Comparison of ENCODE assay signal across 9 cellular contexts in the genomic region with DNA sequence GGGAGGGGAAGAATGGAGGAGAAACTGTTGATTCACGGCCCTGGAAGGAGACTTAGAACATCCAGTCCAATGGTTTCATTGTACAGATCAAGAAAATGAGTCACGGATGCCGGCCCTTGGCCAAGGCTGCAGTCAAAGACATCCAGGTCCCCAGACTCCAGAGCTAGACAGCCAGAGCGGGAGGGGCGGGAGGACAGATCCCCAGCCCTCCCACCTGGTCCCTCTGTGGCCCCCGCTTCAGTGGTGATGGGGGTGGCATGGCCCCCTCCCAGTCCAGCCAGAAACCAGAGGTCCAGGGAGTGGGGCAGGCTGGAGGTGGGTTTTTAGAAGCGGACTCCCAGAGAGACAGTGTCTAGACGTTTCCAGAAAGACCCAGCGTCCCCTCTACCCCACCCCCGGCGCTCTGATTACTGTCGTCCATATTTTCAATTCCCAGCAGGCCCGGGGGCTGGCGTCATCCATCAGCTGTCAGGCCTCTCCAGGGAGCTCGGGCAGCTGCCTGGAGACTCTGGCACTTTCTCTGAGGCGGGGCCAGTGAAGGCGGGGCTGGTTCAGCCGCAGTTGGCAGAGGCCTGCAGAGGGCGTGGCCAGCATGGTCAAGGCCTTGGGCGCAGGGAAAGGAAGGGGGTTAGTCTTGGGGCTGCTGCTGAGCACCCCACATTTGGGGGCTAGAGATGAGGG. TPM values are rescaled to one million over a fixed set of nuclear protein-coding genes. Genes with fewer than 3 reads are reported as not detected.
DNase-seq lines count a peak whose midpoint lies in the region; ATAC-seq and TF ChIP-seq lines count a peak whose summit lies in the region.
"Had no signal": no experiment of that assay in that cellular context is flagged by ENCODE, and none has a peak within 500 bp of the region (broad histone marks: within the 10 kb centered on the region; RNA-seq: fewer than 3 reads in every experiment).

No MANE protein-coding gene starts in this region.

- H3K27ac ChIP-seq in H9 (ENCODE audit: insufficient read length, low read depth, low read length) (no peak overlapping the region), right cardiac atrium (ENCODE audit: low read length) (peak overlapping the region; percentile 97), rectal smooth muscle tissue (ENCODE audit: low read depth, low read length) (peak overlapping the region; percentile 100)

- H3K4me1 ChIP-seq in H9 (ENCODE audit: insufficient read depth, low read length) (peaks cover 4% of the 10 kb centered on the region; the same call in 1 of the 2 replicates), right cardiac atrium (ENCODE audit: control insufficient read depth, insufficient read depth, low read length) (peaks cover 17% of the 10 kb centered on the region), rectal smooth muscle tissue (ENCODE audit: control insufficient read depth, insufficient read depth, low read length) (peaks cover 31% of the 10 kb centered on the region)

- H2BK15ac ChIP-seq in H9 (ENCODE audit: low read depth, low read length) = no peak overlapping the region

- no peak for TF ChIP-seq CTCF in H9 (conservative IDR thresholded peaks at IDR 0.05)

- peak; percentile 98 for DNase-seq in A172 (ENCODE audit: low spot score)
- DNase-seq in H9 = peak; percentile 83
- DNase-seq in NCI-H446 (lab: John Stamatoyannopoulos, UW) = peak; percentile 25 to 84
- peak; percentile 99 for DNase-seq in astrocyte of the hippocampus (ENCODE audit: low read depth, low spot score)
- peak; percentile 99 for DNase-seq in right cardiac atrium
- DNase-seq in activated T-cell treated with anti-CD3 and anti-CD28 coated beads, Interleukin-2, amount 50 U/mL, for 24 hours = no peak
- DNase-seq in HuH-7 (ENCODE audit: low spot score) = no peak
- DNase-seq: activated naive CD8-positive, alpha-beta T cell treated with anti-CD3 and anti-CD28 coated beads, Interleukin-2, amount 10 ng/mL, durations not matched to agents 7 days and 5 days had no signal

- no peak overlapping the region for H2BK120ac ChIP-seq in H9 (ENCODE audit: low read depth, low read length, poor library complexity, severe bottlenecking)

- no peak overlapping the region for H3K4ac ChIP-seq in H9 (ENCODE audit: low read depth, low read length)

- H3K79me1 ChIP-seq in H9 (ENCODE audit: insufficient read depth, low read depth, low read length, poor library complexity, severe bottlenecking) = no peaks in the 10 kb centered on the region

- H3K9me3 ChIP-seq in H9 (ENCODE audit: control insufficient read depth, low read depth, low read length) (no peaks in the 10 kb centered on the region), right cardiac atrium (ENCODE audit: control insufficient read depth, low read length) (no peaks in the 10 kb centered on the region)

- no peaks in the 10 kb centered on the region; a peak in 1 of 5 replicates for H3K9me3 Mint-ChIP-seq in H9
- H3K9me3 Mint-ChIP-seq in activated T-cell treated with anti-CD3 and anti-CD28 coated beads, Interleukin-2, amount 50 U/mL, for 24 hours = no peaks in the 10 kb centered on the region
- H3K9me3 Mint-ChIP-seq: activated naive CD8-positive, alpha-beta T cell treated with anti-CD3 and anti-CD28 coated beads, Interleukin-2, amount 10 ng/mL, durations not matched to agents 7 days and 5 days had no signal

- no peak overlapping the region for H3K14ac ChIP-seq in H9 (ENCODE audit: insufficient read depth, low read length)

- no peaks in the 10 kb centered on the region for H3K36me3 Mint-ChIP-seq in H9 (ENCODE audit: insufficient read depth in 1 of 3, low read depth in 3 of 3)
- no peaks in the 10 kb centered on the region for H3K36me3 Mint-ChIP-seq in activated T-cell treated with anti-CD3 and anti-CD28 coated beads, Interleukin-2, amount 50 U/mL, for 24 hours (ENCODE audit: low read depth)
- H3K36me3 Mint-ChIP-seq: activated naive CD8-positive, alpha-beta T cell treated with anti-CD3 and anti-CD28 coated beads, Interleukin-2, amount 10 ng/mL, durations not matched to agents 7 days and 5 days had no signal

- H3K4me2 ChIP-seq in H9 (ENCODE audit: insufficient read depth, insufficient read length, low read length) = no peak overlapping the region

- H3K9ac ChIP-seq in H9 (ENCODE audit: extremely low read depth, insufficient read length, low read length) (no peak overlapping the region), rectal smooth muscle tissue (ENCODE audit: low read length) (no peak overlapping the region)

- H3K27me3 Mint-ChIP-seq in H9 (ENCODE audit: low read depth) = peaks cover 6% of the 10 kb centered on the region
- no peaks in the 10 kb centered on the region for H3K27me3 Mint-ChIP-seq in activated T-cell treated with anti-CD3 and anti-CD28 coated beads, Interleukin-2, amount 50 U/mL, for 24 hours

- H4K8ac ChIP-seq in H9 (replicated peaks; ENCODE audit: insufficient read length, low read depth, low read length) = no peak overlapping the region

- H3K27ac Mint-ChIP-seq in H9 = no peak overlapping the region
- H3K27ac Mint-ChIP-seq in activated T-cell treated with anti-CD3 and anti-CD28 coated beads, Interleukin-2, amount 50 U/mL, for 24 hours = no peak overlapping the region
- H3K27ac Mint-ChIP-seq: activated naive CD8-positive, alpha-beta T cell treated with anti-CD3 and anti-CD28 coated beads, Interleukin-2, amount 10 ng/mL, durations not matched to agents 7 days and 5 days had no signal

- no peak overlapping the region for H2BK20ac ChIP-seq in H9 (ENCODE audit: low read depth, low read length, poor library complexity, severe bottlenecking)

- H3K4me3 ChIP-seq in right cardiac atrium (ENCODE audit: low read length) = no peak overlapping the region
- H3K4me3 ChIP-seq in rectal smooth muscle tissue (ENCODE audit: low read length) = peak overlapping the region; percentile 57

- no CpG with 5 or more reads among the region's 20 CpGs for WGBS in H9 (ENCODE audit: extremely low coverage, insufficient read length, low lambda C conversion rate)
- 8% methylated on average over 20 of the region's 20 CpGs for WGBS in right cardiac atrium

- no peaks in the 10 kb centered on the region for H3K36me3 ChIP-seq in rectal smooth muscle tissue (ENCODE audit: control insufficient read depth, insufficient read depth, low read length)

- H3K27me3 ChIP-seq in H9 (ENCODE audit: insufficient read depth, low read length) (no peaks in the 10 kb centered on the region), right cardiac atrium (ENCODE audit: control insufficient read depth, insufficient read depth) (no peaks in the 10 kb centered on the region), rectal smooth muscle tissue (ENCODE audit: control insufficient read depth, insufficient read depth, low read length) (no peaks in the 10 kb centered on the region)

- H2BK12ac ChIP-seq in H9 (ENCODE audit: insufficient read length, low read depth, low read length) = no peak overlapping the region

- no peak overlapping the region for H3K23ac ChIP-seq in H9 (ENCODE audit: insufficient read length, low read depth, low read length)

- H3K18ac ChIP-seq in H9 (ENCODE audit: insufficient read length, low read depth, low read length) = peak overlapping the region; percentile 7

- no peak overlapping the region for H2AK5ac ChIP-seq in H9 (ENCODE audit: insufficient read length, low read length)

- H3K23me2 ChIP-seq in H9 (ENCODE audit: insufficient read length, low read depth, low read length, poor library complexity, severe bottlenecking) = no peaks in the 10 kb centered on the region

- no peak overlapping the region for H3K56ac ChIP-seq in H9 (ENCODE audit: insufficient read length, low read depth, low read length)

- no peak overlapping the region for H2BK5ac ChIP-seq in H9 (ENCODE audit: insufficient read length, low read length)

- peak; percentile 87 to 89 for ATAC-seq in right cardiac atrium

- H2AFZ ChIP-seq in H9 (ENCODE audit: low read length) = no peak overlapping the region

- H3K4me3 Mint-ChIP-seq in H9 = no peak overlapping the region
- H3K4me3 Mint-ChIP-seq in activated T-cell treated with anti-CD3 and anti-CD28 coated beads, Interleukin-2, amount 50 U/mL, for 24 hours = no peak overlapping the region
- H3K4me3 Mint-ChIP-seq: activated naive CD8-positive, alpha-beta T cell treated with anti-CD3 and anti-CD28 coated beads, Interleukin-2, amount 10 ng/mL, durations not matched to agents 7 days and 5 days had no signal

- H4K5ac ChIP-seq in H9 (ENCODE audit: insufficient read length, low read depth, low read length) = no peak overlapping the region

- intact Hi-C loops in right cardiac atrium (cut with DNase I) = loop anchor here in 1 of 4 donors (5.0 kb wide), 1 partner anchor 117 kb away; no protein-coding TSS in a partner anchor

- peaks cover 25 to 41% of the 10 kb centered on the region in 2 experiments for H3K4me1 Mint-ChIP-seq in H9
- peaks cover 12% of the 10 kb centered on the region for H3K4me1 Mint-ChIP-seq in activated T-cell treated with anti-CD3 and anti-CD28 coated beads, Interleukin-2, amount 50 U/mL, for 24 hours (ENCODE audit: low read depth)

- H4K20me1 ChIP-seq in H9 (ENCODE audit: control insufficient read depth, insufficient read depth, insufficient read length) = no peaks in the 10 kb centered on the region

- no peak overlapping the region for H4K91ac ChIP-seq in H9 (ENCODE audit: insufficient read length, low read depth, low read length)

- no peaks in the 10 kb centered on the region for H3K79me2 ChIP-seq in H9 (ENCODE audit: insufficient read depth, low read length)

- no peak overlapping the region for H3T11ph ChIP-seq in H9 (ENCODE audit: low read length)

RNA-seq across cellular contexts. Expression of a gene that starts 8.0 kb away (rescaled TPM):
- 235 and 382 TPM in 2 replicates for total RNA-seq in A172 (2014; rRNA removed; shearing (Covaris generic))
- 175 and 186 TPM in 2 replicates for total RNA-seq in H9 (2021)
- total RNA-seq in right cardiac atrium = 1,000 to 10,000 TPM; 1,069 to 1,850 (median 1,464) TPM
- 2,464 TPM for polyA plus RNA-seq in right cardiac atrium

Comparison
In these comparisons a context has a peak if more than half of its experiments do, and no peak if none do; other contexts are left out.
1. DNase-seq: peak in A172 (single experiment), H9 (single experiment), NCI-H446 (2 of 2), astrocyte of the hippocampus (single experiment) and right cardiac atrium (3 of 3); none in activated T-cell treated with anti-CD3 and anti-CD28 coated beads, Interleukin-2, amount 50 U/mL, for 24 hours (single experiment) and HuH-7 (single experiment).